ENCODE assay signal across 18 cellular contexts in the genomic region with DNA sequence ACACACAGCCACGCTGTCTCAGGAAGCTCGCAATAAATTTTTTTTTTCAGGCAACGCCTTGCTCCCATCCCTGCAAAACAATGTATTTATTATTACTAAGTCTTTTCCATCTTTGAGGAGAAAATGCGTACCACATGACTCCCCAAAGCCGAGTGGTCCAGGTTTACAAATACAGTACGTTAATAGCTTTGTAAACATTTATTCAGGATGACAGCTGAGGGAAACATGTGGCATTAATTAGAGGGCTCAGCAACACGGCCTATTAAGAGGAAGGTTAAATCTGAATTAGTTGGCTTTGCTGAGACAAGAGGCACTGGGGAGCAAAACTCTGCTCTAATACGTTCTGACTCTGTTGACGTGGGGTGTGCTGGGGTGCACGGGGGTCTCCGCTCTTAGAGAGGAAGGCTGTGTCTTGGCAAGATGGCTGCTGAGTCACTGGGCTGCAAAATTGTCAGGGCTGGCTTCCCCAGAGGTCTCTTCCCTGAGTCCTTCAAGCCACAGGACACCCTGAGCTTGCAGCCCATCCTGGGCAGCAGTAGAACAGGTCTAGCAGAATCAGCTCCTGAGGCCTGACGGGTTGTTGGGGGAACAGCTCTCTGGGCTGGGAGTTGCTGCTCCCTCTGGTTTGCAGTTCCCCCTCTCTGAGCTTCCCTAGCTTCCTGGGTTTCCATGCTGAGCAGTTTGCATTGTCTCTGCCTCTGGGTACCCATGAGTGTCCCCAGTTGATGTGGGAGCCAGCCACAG.
A peak's percentile ranks its signal among the peaks of the same experiment; 100 is the strongest.
DNase-seq lines count a peak whose midpoint lies in the region; ATAC-seq and TF ChIP-seq lines count a peak whose summit lies in the region.
"Had no signal": no experiment of that assay in that cellular context is flagged by ENCODE, and none has a peak within 500 bp of the region (broad histone marks: within the 10 kb centered on the region; RNA-seq: fewer than 3 reads in every experiment).

No MANE protein-coding gene starts in this region.

- no peaks in the 10 kb centered on the region for H3K36me3 ChIP-seq in upper lobe of left lung
- H3K36me3 ChIP-seq: gastroesophageal sphincter, SJSA1, suprapubic skin, WERI-Rb-1 had no signal

- no peak overlapping the region for H3K4me3 Mint-ChIP-seq in WTC11
- H3K4me3 Mint-ChIP-seq in mesothelial cell of epicardium, result no peak overlapping the region
- no peak overlapping the region for H3K4me3 Mint-ChIP-seq in activated T-cell treated with anti-CD3 and anti-CD28 coated beads, Interleukin-2, amount 50 U/mL, for 4 hours

- DNase-seq in EH (ENCODE audit: low read depth), result peak; percentile 90
- DNase-seq in M059J (ENCODE audit: low read depth), result peak; percentile 71
- peak; percentile 22 for DNase-seq in WTC11 (ENCODE audit: low spot score)
- DNase-seq in mesothelial cell of epicardium (ENCODE audit: low spot score in 2 of 2, unreplicated experiment in 2 of 2), result peak in 1 of 2 experiments; percentile 51
- no peak for DNase-seq in upper lobe of left lung
- no peak for DNase-seq in activated T-cell treated with anti-CD3 and anti-CD28 coated beads, Interleukin-2, amount 50 U/mL, for 4 hours
- DNase-seq: activated CD8-positive, alpha-beta memory T cell treated with anti-CD3 and anti-CD28 coated beads, Interleukin-2, amount 50 U/mL, for 48 hours; amygdala; MM.1S; naive B cell; NCI-H446; WERI-Rb-1 had no signal

- TF ChIP-seq CTCF in WTC11 (IDR thresholded peaks at IDR 0.05) (no peak), mesothelial cell of epicardium (IDR thresholded peaks at IDR 0.05; ENCODE audit: unreplicated experiment) (no peak), upper lobe of left lung (IDR thresholded peaks at IDR 0.05) (no peak)

- H3K4me1 ChIP-seq in upper lobe of left lung, result no peaks in the 10 kb centered on the region
- H3K4me1 ChIP-seq: gastroesophageal sphincter, suprapubic skin had no signal

- TF ChIP-seq POLR2A in upper lobe of left lung (IDR thresholded peaks at IDR 0.05), result no peak

- WGBS in upper lobe of left lung, 2 donors, result 45 to 51% methylated on average over 11 to 12 of the region's 12 CpGs

- H3K27me3 ChIP-seq in upper lobe of left lung, result no peaks in the 10 kb centered on the region
- H3K27me3 ChIP-seq: SJSA1, suprapubic skin had no signal

- no peak for TF ChIP-seq EP300 in upper lobe of left lung (IDR thresholded peaks at IDR 0.05)

- no peak overlapping the region for H3K4me3 ChIP-seq in upper lobe of left lung
- H3K4me3 ChIP-seq: coronary artery, gastroesophageal sphincter, SJSA1, suprapubic skin had no signal

- no peak overlapping the region for H3K27ac Mint-ChIP-seq in WTC11
- H3K27ac Mint-ChIP-seq in mesothelial cell of epicardium, result peak overlapping the region; percentile 79

- H3K4me1 Mint-ChIP-seq in WTC11 (peaks cover 19% of the 10 kb centered on the region), mesothelial cell of epicardium (peaks cover 34% of the 10 kb centered on the region)
- no peaks in the 10 kb centered on the region for H3K4me1 Mint-ChIP-seq in activated T-cell treated with anti-CD3 and anti-CD28 coated beads, Interleukin-2, amount 50 U/mL, for 4 hours (ENCODE audit: low read depth)
- H3K4me1 Mint-ChIP-seq: naive B cell had no signal

- H3K9me3 ChIP-seq in upper lobe of left lung, result no peaks in the 10 kb centered on the region
- H3K9me3 ChIP-seq: gastroesophageal sphincter, SJSA1, suprapubic skin had no signal

- POLR2A ChIA-PET in WTC11 (lab: Charles Lee), result no interaction called here

- H3K27ac ChIP-seq in upper lobe of left lung, result no peak overlapping the region
- H3K27ac ChIP-seq: coronary artery, gastroesophageal sphincter, SJSA1, suprapubic skin, WERI-Rb-1 had no signal

- H3K27me3 Mint-ChIP-seq in WTC11 (ENCODE audit: low read depth) (no peaks in the 10 kb centered on the region), mesothelial cell of epicardium (ENCODE audit: low read depth) (no peaks in the 10 kb centered on the region)
- H3K27me3 Mint-ChIP-seq in activated T-cell treated with anti-CD3 and anti-CD28 coated beads, Interleukin-2, amount 50 U/mL, for 4 hours (ENCODE audit: low read depth), result peaks cover 3% of the 10 kb centered on the region
- H3K27me3 Mint-ChIP-seq: naive B cell had no signal

- CTCF ChIA-PET in WTC11 (lab: Charles Lee), result interaction anchor here (1.0 kb wide), 1 partner anchor 185 kb away, joined by 3 read pairs; the partner anchor contains the start of gene TBX3

- no peaks in the 10 kb centered on the region for H3K36me3 Mint-ChIP-seq in WTC11
- no peaks in the 10 kb centered on the region for H3K36me3 Mint-ChIP-seq in mesothelial cell of epicardium
- no peaks in the 10 kb centered on the region for H3K36me3 Mint-ChIP-seq in activated T-cell treated with anti-CD3 and anti-CD28 coated beads, Interleukin-2, amount 50 U/mL, for 4 hours (ENCODE audit: insufficient read depth)
- H3K36me3 Mint-ChIP-seq: naive B cell had no signal

- peaks cover 10% of the 10 kb centered on the region for H3K9me3 Mint-ChIP-seq in WTC11
- H3K9me3 Mint-ChIP-seq in mesothelial cell of epicardium, result no peaks in the 10 kb centered on the region
- H3K9me3 Mint-ChIP-seq in activated T-cell treated with anti-CD3 and anti-CD28 coated beads, Interleukin-2, amount 50 U/mL, for 4 hours, result no peaks in the 10 kb centered on the region

- peak; percentile 85 for ATAC-seq in WTC11
- no peak for ATAC-seq in upper lobe of left lung (ENCODE audit: low FRiP score in 2 of 2)
- ATAC-seq in activated T-cell treated with anti-CD3 and anti-CD28 coated beads, Interleukin-2, amount 50 U/mL, for 4 hours, result no peak
- ATAC-seq in HG02642 (IDR thresholded peaks at IDR 0.05; ENCODE audit: poor library complexity, unreplicated experiment), result no peak
- ATAC-seq in HG02610 (IDR thresholded peaks at IDR 0.05; ENCODE audit: unreplicated experiment), result no peak
- ATAC-seq: gastroesophageal sphincter had no signal

TF ChIP-seq in WTC11, 78 proteins besides CTCF, POLR2A, EP300 and RAD21 (continues in another document):
- TF ChIP-seq NFATC4 (CRISPR knock-in tag; IDR thresholded peaks at IDR 0.05) (no peak), FOXP1 (CRISPR knock-in tag; IDR thresholded peaks at IDR 0.05; ENCODE audit: borderline replicate concordance) (no peak), CREM (CRISPR knock-in tag; IDR thresholded peaks at IDR 0.05) (no peak), NR1H2 (CRISPR knock-in tag; IDR thresholded peaks at IDR 0.05) (no peak), JUN (CRISPR knock-in tag; IDR thresholded peaks at IDR 0.05) (no peak), STAT6 (CRISPR knock-in tag; conservative IDR thresholded peaks at IDR 0.05; ENCODE audit: low read depth) (no peak), ETV6 (CRISPR knock-in tag; IDR thresholded peaks at IDR 0.05) (no peak), MXD4 (CRISPR knock-in tag; IDR thresholded peaks at IDR 0.05; ENCODE audit: borderline replicate concordance) (no peak), TEAD1 (CRISPR knock-in tag; IDR thresholded peaks at IDR 0.05) (no peak), ZNF512 (CRISPR knock-in tag; IDR thresholded peaks at IDR 0.05; ENCODE audit: borderline replicate concordance) (no peak), SP1 (CRISPR knock-in tag; conservative IDR thresholded peaks at IDR 0.05) (no peak)
- TF ChIP-seq, protein P1, sequence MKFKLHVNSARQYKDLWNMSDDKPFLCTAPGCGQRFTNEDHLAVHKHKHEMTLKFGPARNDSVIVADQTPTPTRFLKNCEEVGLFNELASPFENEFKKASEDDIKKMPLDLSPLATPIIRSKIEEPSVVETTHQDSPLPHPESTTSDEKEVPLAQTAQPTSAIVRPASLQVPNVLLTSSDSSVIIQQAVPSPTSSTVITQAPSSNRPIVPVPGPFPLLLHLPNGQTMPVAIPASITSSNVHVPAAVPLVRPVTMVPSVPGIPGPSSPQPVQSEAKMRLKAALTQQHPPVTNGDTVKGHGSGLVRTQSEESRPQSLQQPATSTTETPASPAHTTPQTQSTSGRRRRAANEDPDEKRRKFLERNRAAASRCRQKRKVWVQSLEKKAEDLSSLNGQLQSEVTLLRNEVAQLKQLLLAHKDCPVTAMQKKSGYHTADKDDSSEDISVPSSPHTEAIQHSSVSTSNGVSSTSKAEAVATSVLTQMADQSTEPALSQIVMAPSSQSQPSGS (CRISPR knock-in tag; IDR thresholded peaks at IDR 0.05; ENCODE audit: borderline replicate concordance, low read depth), result no peak

Comparison
In these comparisons a context has a peak if more than half of its experiments do, and no peak if none do; other contexts are left out.
1. DNase-seq: peak in EH (single experiment), M059J (single experiment) and WTC11 (single experiment); none in upper lobe of left lung (0 of 2) and activated T-cell treated with anti-CD3 and anti-CD28 coated beads, Interleukin-2, amount 50 U/mL, for 4 hours (single experiment).